In the genomic region with DNA sequence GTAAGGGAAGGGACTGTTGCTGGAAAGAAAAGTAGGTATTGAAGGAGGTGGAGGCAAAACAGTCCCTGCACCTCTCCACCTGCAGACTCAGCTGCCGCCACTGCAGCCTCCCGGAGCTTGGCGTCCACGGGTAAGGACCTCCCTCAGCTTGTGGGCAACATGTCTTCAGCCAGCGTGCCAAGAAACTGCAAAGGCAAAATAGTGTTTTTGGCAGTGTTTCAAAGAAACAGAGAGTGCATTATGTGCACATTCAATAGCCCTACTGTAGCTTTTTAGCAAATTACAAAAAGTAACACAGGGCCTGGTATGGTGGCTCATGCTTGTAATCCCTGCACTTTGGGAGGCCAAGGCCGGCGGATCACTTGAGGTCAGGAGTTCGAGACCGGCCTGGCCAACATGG, we compare ENCODE assay signal across 24 cellular contexts. TPM values are rescaled to one million over a fixed set of nuclear protein-coding genes. Genes with fewer than 3 reads are reported as not detected.
DNase-seq lines count a peak whose midpoint lies in the region; ATAC-seq and TF ChIP-seq lines count a peak whose summit lies in the region.
"Had no signal": no experiment of that assay in that cellular context is flagged by ENCODE, and none has a peak within 500 bp of the region (broad histone marks: within the 10 kb centered on the region; RNA-seq: fewer than 3 reads in every experiment).

No MANE protein-coding gene starts in this region.

- no peak overlapping the region for H2BK120ac ChIP-seq in neuronal stem cell (ENCODE audit: low read depth, low read length)

- no peak overlapping the region for H3K4ac ChIP-seq in neuronal stem cell (ENCODE audit: low read length)

- H3K36me3 ChIP-seq in cardiac muscle cell (no peaks in the 10 kb centered on the region), left ventricle myocardium inferior (no peaks in the 10 kb centered on the region), neuronal stem cell (replicated peaks in 1 of 2; ENCODE audit: control insufficient read depth in 2 of 2, insufficient read depth in 2 of 2, low read length in 2 of 2) (no peaks in the 10 kb centered on the region)
- H3K36me3 ChIP-seq: esophagus muscularis mucosa, MG63, uterus had no signal

- H3K14ac ChIP-seq in neuronal stem cell (ENCODE audit: low read length) = no peak overlapping the region

- H3K18ac ChIP-seq in neuronal stem cell (ENCODE audit: low read length) = peak overlapping the region; percentile 15

- H3K9ac ChIP-seq in neuronal stem cell (ENCODE audit: low read depth, low read length, poor library complexity) = no peak overlapping the region
- H3K9ac ChIP-seq: BLaER1 treated with 17β-estradiol and CSF1 and Interleukin-3, amounts not matched to agents 10 nM and 100 nM had no signal

- no peak overlapping the region for H3K23ac ChIP-seq in neuronal stem cell (ENCODE audit: low read depth, low read length, poor library complexity)

- H2BK15ac ChIP-seq in neuronal stem cell (ENCODE audit: low read length) = no peak overlapping the region

- no peak for ATAC-seq in HG03196 (IDR thresholded peaks at IDR 0.05; ENCODE audit: unreplicated experiment)
- ATAC-seq: left cardiac atrium; stimulated activated naive CD8-positive, alpha-beta T cell treated with anti-CD3 and anti-CD28 coated beads, Interleukin-15, amount 100 ng/mL, for 72 hours had no signal

- no peak for DNase-seq in cardiac muscle cell (ENCODE audit: low read depth in 1 of 2, low spot score in 1 of 2)
- no peak for DNase-seq in left ventricle myocardium inferior
- DNase-seq in dorsolateral prefrontal cortex = no peak
- no peak for DNase-seq in neuronal stem cell (ENCODE audit: low spot score)
- DNase-seq in type B pancreatic cell (ENCODE audit: extremely low spot score, unreplicated experiment) = no peak
- DNase-seq in activated CD4-positive, CD25-positive, alpha-beta regulatory T cell (lab: John Stamatoyannopoulos, UW) = no peak
- no peak for DNase-seq in HT-29 (ENCODE audit: low spot score)
- DNase-seq: activated CD4-positive, alpha-beta T cell treated with anti-CD3 and anti-CD28 coated beads, Interleukin-2, amount 10 ng/mL, durations not matched to agents 24 days and 14 days; activated gamma-delta T cell; effector CD8-positive, alpha-beta T cell; GF-D8; left cardiac atrium; MG63; NCI-H146; NCI-H774; SHP77 treated with DMSO at 0.1 percent for 48 hours; stimulated activated CD4-positive, alpha-beta T cell treated with anti-CD3 and anti-CD28 coated beads, Interleukin-4, amount 100 ng/mL, for 24 hours; stimulated activated naive CD8-positive, alpha-beta T cell treated with anti-CD3 and anti-CD28 coated beads, Interleukin-15, amount 100 ng/mL, for 72 hours; uterus had no signal

- H3K27ac Mint-ChIP-seq in type B pancreatic cell = no peak overlapping the region
- H3K27ac Mint-ChIP-seq: stimulated activated naive CD8-positive, alpha-beta T cell treated with anti-CD3 and anti-CD28 coated beads, Interleukin-15, amount 100 ng/mL, for 72 hours had no signal

- intact Hi-C loops in left ventricle myocardium inferior (cut with micrococcal nuclease) = no loop called here
- intact Hi-C loops in dorsolateral prefrontal cortex (cut with DNase I) = loop anchor here in 1 of 2 donors (5.0 kb wide), 1 partner anchor 55 kb away; a partner anchor contains a TSS

- H3K4me1 ChIP-seq in cardiac muscle cell (ENCODE audit: low read depth) (peaks cover 21% of the 10 kb centered on the region), left ventricle myocardium inferior (peaks cover 48% of the 10 kb centered on the region), neuronal stem cell (ENCODE audit: control insufficient read depth in 2 of 2, insufficient read depth in 1 of 2, low read depth in 1 of 2, low read length in 2 of 2) (peaks cover 0 to 14% of the 10 kb centered on the region in 2 donors)

- H2BK5ac ChIP-seq in neuronal stem cell (ENCODE audit: low read length) = no peak overlapping the region

- H3K27me3 ChIP-seq in cardiac muscle cell (no peaks in the 10 kb centered on the region), left ventricle myocardium inferior (ENCODE audit: low read depth) (no peaks in the 10 kb centered on the region), dorsolateral prefrontal cortex (no peaks in the 10 kb centered on the region), neuronal stem cell (ENCODE audit: control insufficient read depth in 3 of 3, insufficient read depth in 3 of 3, low read depth in 1 of 3, low read length in 3 of 3) (no peaks in the 10 kb centered on the region)
- H3K27me3 ChIP-seq: BLaER1 treated with 17β-estradiol and CSF1 and Interleukin-3, amounts not matched to agents 10 nM and 100 nM; esophagus muscularis mucosa; MG63; uterus had no signal

- no CpG with 5 or more reads among the region's 9 CpGs for WGBS in neuronal stem cell (ENCODE audit: extremely low coverage in 2 of 2, insufficient read length in 2 of 2, insufficient replicate concordance in 1 of 2), 2 donors

- no peak overlapping the region for H3K4me3 Mint-ChIP-seq in type B pancreatic cell
- H3K4me3 Mint-ChIP-seq: activated CD4-positive, alpha-beta T cell treated with anti-CD3 and anti-CD28 coated beads, Interleukin-2, amount 10 ng/mL, durations not matched to agents 24 days and 14 days; neural crest cell; stimulated activated naive CD8-positive, alpha-beta T cell treated with anti-CD3 and anti-CD28 coated beads, Interleukin-15, amount 100 ng/mL, for 72 hours had no signal

- no peak overlapping the region for H2AK5ac ChIP-seq in neuronal stem cell (ENCODE audit: low read depth, low read length)

- H3K36me3 Mint-ChIP-seq in type B pancreatic cell = peaks cover 4% of the 10 kb centered on the region

- peaks cover 36% of the 10 kb centered on the region for H3K4me1 Mint-ChIP-seq in type B pancreatic cell (ENCODE audit: unreplicated experiment)

- no peak overlapping the region for H3K4me2 ChIP-seq in neuronal stem cell (ENCODE audit: insufficient read depth, low read length, poor library complexity, severe bottlenecking)
- H3K4me2 ChIP-seq: BLaER1 treated with 17β-estradiol and CSF1 and Interleukin-3, amounts not matched to agents 10 nM and 100 nM had no signal

- H3K27ac ChIP-seq in cardiac muscle cell (peak overlapping the region; percentile 42), left ventricle myocardium inferior (replicated peaks) (no peak overlapping the region), dorsolateral prefrontal cortex (peak overlapping the region in 56 of 59 donors; percentile 4 to 93 (median 74)), neuronal stem cell (replicated peaks; ENCODE audit: low read length) (no peak overlapping the region)
- H3K27ac ChIP-seq: BLaER1 treated with 17β-estradiol and CSF1 and Interleukin-3, amounts not matched to agents 10 nM and 100 nM; esophagus muscularis mucosa; HL-60; uterus had no signal

- H3K9me3 Mint-ChIP-seq in type B pancreatic cell = no peaks in the 10 kb centered on the region
- H3K9me3 Mint-ChIP-seq: activated CD4-positive, alpha-beta T cell treated with anti-CD3 and anti-CD28 coated beads, Interleukin-2, amount 10 ng/mL, durations not matched to agents 24 days and 14 days; neural crest cell; stimulated activated naive CD8-positive, alpha-beta T cell treated with anti-CD3 and anti-CD28 coated beads, Interleukin-15, amount 100 ng/mL, for 72 hours had no signal

- no peak overlapping the region for H4K8ac ChIP-seq in neuronal stem cell (ENCODE audit: low read depth, low read length)

- H3K4me3 ChIP-seq in cardiac muscle cell (no peak overlapping the region), left ventricle myocardium inferior (no peak overlapping the region), dorsolateral prefrontal cortex (no peak overlapping the region), neuronal stem cell (ENCODE audit: low read length in 2 of 2) (no peak overlapping the region)
- H3K4me3 ChIP-seq: BLaER1 treated with 17β-estradiol and CSF1 and Interleukin-3, amounts not matched to agents 10 nM and 100 nM; esophagus muscularis mucosa; MG63; uterus had no signal

- H4K91ac ChIP-seq in neuronal stem cell (ENCODE audit: low read depth, low read length, poor library complexity) = no peak overlapping the region

- H3K79me1 ChIP-seq in neuronal stem cell (ENCODE audit: low read depth, low read length) = peaks cover 8% of the 10 kb centered on the region

- H3K27me3 Mint-ChIP-seq in type B pancreatic cell = no peaks in the 10 kb centered on the region
- H3K27me3 Mint-ChIP-seq: activated CD4-positive, alpha-beta T cell treated with anti-CD3 and anti-CD28 coated beads, Interleukin-2, amount 10 ng/mL, durations not matched to agents 24 days and 14 days; stimulated activated naive CD8-positive, alpha-beta T cell treated with anti-CD3 and anti-CD28 coated beads, Interleukin-15, amount 100 ng/mL, for 72 hours had no signal

- H3K9me3 ChIP-seq in cardiac muscle cell (ENCODE audit: low read depth) (no peaks in the 10 kb centered on the region), left ventricle myocardium inferior (replicated peaks) (no peaks in the 10 kb centered on the region), neuronal stem cell (replicated peaks in 1 of 2; ENCODE audit: control insufficient read depth in 2 of 2, insufficient read depth in 1 of 2, low read depth in 1 of 2, low read length in 2 of 2) (no peaks in the 10 kb centered on the region)
- H3K9me3 ChIP-seq: BLaER1 treated with 17β-estradiol and CSF1 and Interleukin-3, amounts not matched to agents 10 nM and 100 nM; esophagus muscularis mucosa; MG63; uterus had no signal

- no peak overlapping the region for H2AFZ ChIP-seq in neuronal stem cell (ENCODE audit: low read length)

- H2BK12ac ChIP-seq in neuronal stem cell (ENCODE audit: low read length) = no peak overlapping the region

- no peak for TF ChIP-seq CTCF in cardiac muscle cell (IDR thresholded peaks at IDR 0.05; ENCODE audit: low read depth, low read length)
- no peak for TF ChIP-seq CTCF in left ventricle myocardium inferior (IDR thresholded peaks at IDR 0.05; ENCODE audit: borderline replicate concordance)
- TF ChIP-seq CTCF in dorsolateral prefrontal cortex (IDR thresholded peaks at IDR 0.05 in 54 of 56, conservative IDR thresholded peaks at IDR 0.05 in 2 of 56; ENCODE audit: low read depth in 1 of 56, partially characterized antibody in 56 of 56) = no peak
- no peak for TF ChIP-seq CTCF in type B pancreatic cell (conservative IDR thresholded peaks at IDR 0.05)

RNA-seq across cellular contexts. Expression of a gene that starts 57.4 kb away (rescaled TPM):
- total RNA-seq in cardiac muscle cell (25.2 and 42.9 TPM in 2 replicates), left ventricle myocardium inferior (106 TPM), dorsolateral prefrontal cortex (100 to 1,000 TPM in 25 of 120 experiments, 10 to 100 TPM in 95; 43.2 to 193 (median 80.8) TPM), type B pancreatic cell (ENCODE audit: low replicate concordance) (70.9 and 97.6 TPM in 2 replicates)
- 38.0 and 55.7 TPM in 2 replicates for polyA plus RNA-seq in cardiac muscle cell
- 22.9 TPM for polyA plus RNA-seq in neuronal stem cell (2013, experiment 1 of 2)
- polyA plus RNA-seq in neuronal stem cell (2013, experiment 2 of 2) = 23.4 TPM
- 37.0 and 42.5 TPM in 2 replicates for total RNA-seq in HT-29 (2014; rRNA removed; shearing (Covaris generic))

Comparison
In these comparisons a context has a peak if more than half of its experiments do, and no peak if none do; other contexts are left out.
1. H3K27ac ChIP-seq: peak in cardiac muscle cell (single experiment) and dorsolateral prefrontal cortex (56 of 59); none in left ventricle myocardium inferior (single experiment) and neuronal stem cell (single experiment).